10 cellular contexts compared by ENCODE assay signal in genomic region chr13:45512148-45512498, GRCh38. TPM values are rescaled to one million over a fixed set of nuclear protein-coding genes. Genes with fewer than 3 reads are reported as not detected.
DNase-seq lines count a peak whose midpoint lies in the region; ATAC-seq, FAIRE-seq and TF ChIP-seq lines count a peak whose summit lies in the region.
"Had no signal": no experiment of that assay in that cellular context is flagged by ENCODE, and none has a peak within 500 bp of the region (broad histone marks: within the 10 kb centered on the region; RNA-seq: fewer than 3 reads in every experiment).

No MANE protein-coding gene starts in this region.

- FAIRE-seq in HepG2 (lab: Jason Lieb, UNC) = no peak
- no peak for FAIRE-seq in frontal cortex (lab: Jason Lieb, UNC)

- peaks cover 15 to 69% of the 10 kb centered on the region in 2 experiments for H3K36me3 ChIP-seq in HepG2 (replicated peaks in 1 of 2; ENCODE audit: control insufficient read depth in 1 of 2, insufficient read depth in 2 of 2, low read length in 2 of 2)
- H3K36me3 ChIP-seq in right lobe of liver = peaks cover 5 to 91% (median 39%) of the 10 kb centered on the region in 4 donors
- peaks cover 7 to 82% (median 46%) of the 10 kb centered on the region in 4 donors for H3K36me3 ChIP-seq in upper lobe of left lung

- H3K27me3 Mint-ChIP-seq in T-cell = no peaks in the 10 kb centered on the region
- peaks cover 3% of the 10 kb centered on the region for H3K27me3 Mint-ChIP-seq in endothelial cell (ENCODE audit: unreplicated experiment)

- H3K4me1 ChIP-seq in HepG2 (ENCODE audit: insufficient read depth, low read length) (no peaks in the 10 kb centered on the region), right lobe of liver (no peaks in the 10 kb centered on the region), upper lobe of left lung (peaks cover 0 to 7% (median 5%) of the 10 kb centered on the region in 4 donors)
- H3K4me1 ChIP-seq: suprapubic skin had no signal

- in situ Hi-C loops in HepG2 (cut with HindIII; ENCODE audit: extremely low pct_ligation_motif_present, low pct_unique_long_range_greater_than_20kb) = loop anchor here (25.0 kb wide), 1 partner anchor 475 kb away; no protein-coding TSS in a partner anchor

- POLR2A ChIA-PET in HepG2 (lab: Yijun Ruan, JAX) (no interaction called here), T-cell (lab: Charles Lee) (interaction anchor here (0.8 to 1.1 kb wide), 2 partner anchors 25 to 205 kb away, joined by 3 to 4 read pairs; no protein-coding TSS in a partner anchor)

- BruUV-seq in HepG2 (replicated peaks; lab: Mats Ljungman, UMichigan) = no TSS peak

- no peak overlapping the region for H3K4me2 ChIP-seq in HepG2 (ENCODE audit: low read depth, low read length)

- intact Hi-C loops in HepG2 (cut with micrococcal nuclease; ENCODE audit: unreplicated experiment) = loop anchor here (5.0 kb wide), 1 partner anchor 205 kb away; no protein-coding TSS in a partner anchor
- intact Hi-C loops in right lobe of liver (cut with DNase I) = no loop called here

- no peak for TF ChIP-seq CTCF in HepG2 (CRISPR knock-in tag; IDR thresholded peaks at IDR 0.05)
- no peak for TF ChIP-seq CTCF in right lobe of liver (IDR thresholded peaks at IDR 0.05)
- TF ChIP-seq CTCF in endothelial cell (IDR thresholded peaks at IDR 0.05; ENCODE audit: unreplicated experiment) = no peak
- no peak for TF ChIP-seq CTCF in upper lobe of left lung (IDR thresholded peaks at IDR 0.05)

- H2AFZ ChIP-seq in HepG2 (ENCODE audit: low read length) = no peak overlapping the region

- H4K20me1 ChIP-seq in HepG2 (ENCODE audit: insufficient read depth, low read length) = no peaks in the 10 kb centered on the region

- peaks cover 37% of the 10 kb centered on the region for H3K36me3 Mint-ChIP-seq in T-cell
- peaks cover 24% of the 10 kb centered on the region for H3K36me3 Mint-ChIP-seq in endothelial cell (ENCODE audit: low read depth, unreplicated experiment)

- H3K27ac Mint-ChIP-seq in T-cell (peak overlapping the region; percentile 41 to 81), endothelial cell (ENCODE audit: unreplicated experiment) (peak overlapping the region; percentile 75)

- DNase-seq in HepG2 (ENCODE audit: low spot score) (no peak), right lobe of liver (no peak), T-cell (no peak), endothelial cell (ENCODE audit: low spot score) (no peak), upper lobe of left lung (no peak), frontal cortex (ENCODE audit: low spot score in 2 of 2) (no peak), DMS53 (lab: John Stamatoyannopoulos, UW) (no peak)
- DNase-seq: glutamatergic neuron had no signal

- H3K9me3 Mint-ChIP-seq in T-cell (no peaks in the 10 kb centered on the region), endothelial cell (ENCODE audit: unreplicated experiment) (no peaks in the 10 kb centered on the region)

- no peak overlapping the region for H3K4me3 Mint-ChIP-seq in T-cell
- H3K4me3 Mint-ChIP-seq in endothelial cell (ENCODE audit: unreplicated experiment) = no peak overlapping the region

- H3K4me1 Mint-ChIP-seq in T-cell = peaks cover 8 to 13% (median 8%) of the 10 kb centered on the region in 3 donors
- peaks cover 21% of the 10 kb centered on the region for H3K4me1 Mint-ChIP-seq in endothelial cell (ENCODE audit: unreplicated experiment)

- H3K27ac ChIP-seq in HepG2 (ENCODE audit: extremely low read length, insufficient read depth, low read length) (no peak overlapping the region), right lobe of liver (no peak overlapping the region), upper lobe of left lung (peak overlapping the region; percentile 3 to 60 (median 28))
- H3K27ac ChIP-seq: suprapubic skin had no signal

- H3K9me3 ChIP-seq in HepG2 (ENCODE audit: low read length) = no peaks in the 10 kb centered on the region
- H3K9me3 ChIP-seq in right lobe of liver = no peaks in the 10 kb centered on the region
- no peaks in the 10 kb centered on the region for H3K9me3 ChIP-seq in upper lobe of left lung
- H3K9me3 ChIP-seq: suprapubic skin had no signal

- no peak overlapping the region for H3K4me3 ChIP-seq in HepG2 (replicated peaks in 1 of 3; ENCODE audit: insufficient read depth in 1 of 3, low read depth in 2 of 3, low read length in 3 of 3)
- H3K4me3 ChIP-seq in right lobe of liver = no peak overlapping the region
- no peak overlapping the region for H3K4me3 ChIP-seq in upper lobe of left lung
- H3K4me3 ChIP-seq: suprapubic skin had no signal

- CTCF ChIA-PET in HepG2 (lab: Yijun Ruan, JAX; ENCODE audit: low intra/inter-chr PET ratio, low total read pairs) = interaction anchor here (1.1 kb wide), 1 partner anchor 206 kb away, joined by 4 read pairs; no protein-coding TSS in a partner anchor
- CTCF ChIA-PET in T-cell (lab: Charles Lee) = interaction anchor here (0.7 to 1.5 kb wide), 3 partner anchors 13 to 809 kb away, joined by 3 to 4 read pairs (median 3); no protein-coding TSS in a partner anchor

- TF ChIP-seq POLR2A in HepG2 (IDR thresholded peaks at IDR 0.05; ENCODE audit: insufficient read depth in 1 of 2, low read depth in 2 of 2, low read length in 2 of 2) = no peak
- TF ChIP-seq POLR2A in right lobe of liver (IDR thresholded peaks at IDR 0.05) = no peak
- TF ChIP-seq POLR2A in upper lobe of left lung (IDR thresholded peaks at IDR 0.05) = no peak

- no peak for TF ChIP-seq RAD21 in HepG2 (CRISPR knock-in tag; IDR thresholded peaks at IDR 0.05)

- no peak overlapping the region for H3K9ac ChIP-seq in HepG2 (ENCODE audit: insufficient read depth, low read depth, low read length)

- H3K79me2 ChIP-seq in HepG2 (ENCODE audit: insufficient read depth, low read length) = no peaks in the 10 kb centered on the region

- no peak for ATAC-seq in HepG2
- ATAC-seq in right lobe of liver = no peak
- no peak for ATAC-seq in T-cell (replicated peaks in 1 of 4)
- no peak for ATAC-seq in upper lobe of left lung (ENCODE audit: low FRiP score in 2 of 2)
- ATAC-seq in GM21717 (IDR thresholded peaks at IDR 0.05; ENCODE audit: unreplicated experiment) = no peak

- WGBS in HepG2 (ENCODE audit: low lambda C conversion rate) = 81% methylated on average over 1 of the region's 1 CpG
- 79% methylated on average over 1 of the region's 1 CpG for WGBS in right lobe of liver (ENCODE audit: insufficient coverage, low coverage, low lambda C conversion rate, missing lambda C conversion rate)
- WGBS in upper lobe of left lung, 2 donors = 72 to 78% methylated on average over 1 of the region's 1 CpG

- no peak for TF ChIP-seq EP300 in HepG2 (IDR thresholded peaks at IDR 0.05; ENCODE audit: low read depth in 2 of 2, low read length in 2 of 2)
- no peak for TF ChIP-seq EP300 in HepG2 (CRISPR knock-in tag; IDR thresholded peaks at IDR 0.05; ENCODE audit: borderline replicate concordance)
- TF ChIP-seq EP300 in upper lobe of left lung (IDR thresholded peaks at IDR 0.05) = no peak

- H3K27me3 ChIP-seq in HepG2 (ENCODE audit: control insufficient read depth in 1 of 2, insufficient read depth in 2 of 2, low read length in 2 of 2) (no peaks in the 10 kb centered on the region), right lobe of liver (no peaks in the 10 kb centered on the region), upper lobe of left lung (no peaks in the 10 kb centered on the region)
- H3K27me3 ChIP-seq: suprapubic skin had no signal

TF ChIP-seq in HepG2, 621 proteins besides CTCF, POLR2A, EP300 and RAD21 (continues in another document):
- TF ChIP-seq ZNF704 (CRISPR knock-in tag; IDR thresholded peaks at IDR 0.05; ENCODE audit: borderline replicate concordance) (no peak), ARNT2 (CRISPR knock-in tag; IDR thresholded peaks at IDR 0.05; ENCODE audit: low read depth) (no peak), TARDBP (CRISPR knock-in tag; IDR thresholded peaks at IDR 0.05) (no peak), MXD3 (CRISPR knock-in tag; IDR thresholded peaks at IDR 0.05) (no peak), ISX (CRISPR knock-in tag; conservative IDR thresholded peaks at IDR 0.05) (no peak)

RNA-seq across cellular contexts. Expression of gene COG3, which starts 47.4 kb away (rescaled TPM):
- total RNA-seq in HepG2 (2016; rRNA removed; fragmentation: Illumina TruSeq; extraction: Trizol) (47.5 and 47.8 TPM in 2 replicates), right lobe of liver (10 to 100 TPM; 18.9 to 66.3 (median 36.8) TPM), T-cell (10 to 100 TPM; 40.0 to 47.0 (median 42.3) TPM), endothelial cell (ENCODE audit: unreplicated experiment) (23.1 TPM), upper lobe of left lung (10 to 100 TPM; 20.5 to 48.2 (median 38.8) TPM), frontal cortex (43.6 TPM)
- 17.3 and 20.1 TPM in 2 replicates for total RNA-seq in HepG2 (2016; cell fraction: cytosol; rRNA removed; fragmentation: Illumina TruSeq; extraction: Trizol; ENCODE audit: low read depth)
- total RNA-seq in HepG2 (2016; cell fraction: insoluble cytoplasmic fraction; rRNA removed; fragmentation: Illumina TruSeq; extraction: Trizol) = 44.5 and 51.8 TPM in 2 replicates
- 19.7 and 24.1 TPM in 2 replicates for total RNA-seq in HepG2 (2016; cell fraction: membrane; rRNA removed; fragmentation: Illumina TruSeq; extraction: Trizol)
- 55.8 and 65.6 TPM in 2 replicates for total RNA-seq in HepG2 (2016; cell fraction: nucleus; rRNA removed; fragmentation: Illumina TruSeq; extraction: Trizol)
- 32.8 and 37.8 TPM in 2 replicates for polyA plus RNA-seq in HepG2 (2011; rRNA removed)
- polyA plus RNA-seq in HepG2 (2011; cell fraction: cytosol; rRNA removed) = 20.8 and 21.9 TPM in 2 replicates
- polyA plus RNA-seq in HepG2 (2011; cell fraction: nucleus; rRNA removed) = 65.3 and 69.9 TPM in 2 replicates
- 20.1 and 22.7 TPM in 2 replicates for polyA plus RNA-seq in HepG2 (2012)
- polyA plus RNA-seq in HepG2 (2016; cell fraction: cytosol; fragmentation: Illumina TruSeq; extraction: Trizol; ENCODE audit: low read depth) = 15.4 and 15.5 TPM in 2 replicates
- polyA plus RNA-seq in HepG2 (2016; cell fraction: insoluble cytoplasmic fraction; fragmentation: Illumina TruSeq; extraction: Trizol; ENCODE audit: low read depth) = 33.1 and 38.8 TPM in 2 replicates
- 11.9 and 12.6 TPM in 2 replicates for polyA plus RNA-seq in HepG2 (2016; cell fraction: membrane; fragmentation: Illumina TruSeq; extraction: Trizol; ENCODE audit: low read depth)
- 54.6 and 64.4 TPM in 2 replicates for polyA plus RNA-seq in HepG2 (2016; cell fraction: nucleus; fragmentation: Illumina TruSeq; extraction: Trizol; ENCODE audit: insufficient read depth, low read depth)
- 9.0 and 51.6 TPM in 2 replicates for polyA minus RNA-seq in HepG2 (2011; rRNA and poly(A)+ RNA removed; ENCODE audit: low replicate concordance)
- 18.4 and 20.6 TPM in 2 replicates for polyA minus RNA-seq in HepG2 (2011; cell fraction: cytosol; rRNA and poly(A)+ RNA removed)
- polyA minus RNA-seq in HepG2 (2011; cell fraction: nucleus; rRNA and poly(A)+ RNA removed) = 168 and 170 TPM in 2 replicates

Comparison
In these comparisons a context has a peak if more than half of its experiments do, and no peak if none do; other contexts are left out.
1. H3K27ac ChIP-seq: peak in upper lobe of left lung (4 of 4); none in HepG2 (single experiment) and right lobe of liver (0 of 3).